In the genomic region with DNA sequence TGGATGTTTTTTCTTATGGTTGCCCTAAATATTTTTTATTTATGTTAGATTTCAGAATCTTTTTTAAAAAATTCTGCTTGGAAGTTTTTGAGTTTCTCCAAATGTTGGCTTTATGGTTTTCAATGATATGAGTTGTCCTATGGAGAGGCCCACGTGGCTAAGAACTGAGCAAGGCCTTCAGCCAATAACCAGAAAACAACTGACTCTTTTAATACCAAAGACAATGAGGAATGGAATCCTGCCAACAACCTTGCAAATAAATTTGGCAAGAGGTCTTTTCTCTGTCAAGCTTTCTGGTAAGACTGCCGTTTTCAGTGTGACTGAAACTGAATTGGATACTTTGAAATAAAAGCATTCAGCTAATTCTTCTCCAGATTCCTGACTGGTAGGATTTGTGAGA, we compare ENCODE assay signal across 21 cellular contexts.
"Had no signal": no experiment of that assay in that cellular context is flagged by ENCODE, and none has a peak within 500 bp of the region (broad histone marks: within the 10 kb centered on the region; RNA-seq: fewer than 3 reads in every experiment).

No MANE protein-coding gene starts in this region.

- H3K4me3 Mint-ChIP-seq: activated B cell treated with CpG ODN at 0.5 μM for 24 hours; activated T-cell treated with anti-CD3 and anti-CD28 coated beads, Interleukin-2, amount 50 U/mL, for 72 hours; central memory CD8-positive, alpha-beta T cell; naive thymus-derived CD8-positive, alpha-beta T cell; T-helper 17 cell had no signal

- H3K27ac Mint-ChIP-seq: activated B cell treated with CpG ODN at 0.5 μM for 24 hours; activated naive CD4-positive, alpha-beta T cell treated with anti-CD3 and anti-CD28 coated beads, Interleukin-2, amount 50 U/mL, for 72 hours; activated T-cell treated with anti-CD3 and anti-CD28 coated beads, Interleukin-2, amount 50 U/mL, for 72 hours; naive thymus-derived CD8-positive, alpha-beta T cell; T-helper 17 cell had no signal

- H3K36me3 Mint-ChIP-seq: activated naive CD4-positive, alpha-beta T cell treated with anti-CD3 and anti-CD28 coated beads, Interleukin-2, amount 50 U/mL, for 72 hours; naive thymus-derived CD8-positive, alpha-beta T cell had no signal

- H3K9me3 Mint-ChIP-seq: activated B cell treated with CpG ODN at 0.5 μM for 24 hours had no signal

- H3K27me3 ChIP-seq: body of pancreas, esophagus muscularis mucosa, foreskin keratinocyte, neutrophil, transverse colon had no signal

- H3K4me3 ChIP-seq: body of pancreas, esophagus muscularis mucosa, transverse colon had no signal

- DNase-seq: activated B cell treated with CpG ODN at 0.5 μM for 24 hours; activated CD4-positive, alpha-beta T cell treated with anti-CD3 and anti-CD28 coated beads for 48 hours; activated CD8-positive, alpha-beta memory T cell treated with anti-CD3 and anti-CD28 coated beads, Interleukin-2, amount 50 U/mL, for 48 hours; activated gamma-delta T cell; activated T-cell treated with anti-CD3 and anti-CD28 coated beads, Interleukin-2, amount 50 U/mL, for 72 hours; body of pancreas; cortex of kidney; effector CD4-positive, alpha-beta T cell; foreskin keratinocyte; naive thymus-derived CD8-positive, alpha-beta T cell; right cardiac atrium; small intestine; stimulated activated CD4-positive, alpha-beta T cell treated with anti-CD3 and anti-CD28 coated beads, Interleukin-4, amount 100 ng/mL, for 24 hours; stimulated activated naive CD4-positive, alpha-beta T cell; T-helper 17 cell; transverse colon had no signal

- H3K27me3 Mint-ChIP-seq: activated B cell treated with CpG ODN at 0.5 μM for 24 hours; central memory CD8-positive, alpha-beta T cell; naive thymus-derived CD8-positive, alpha-beta T cell; T-helper 17 cell had no signal

- H3K4me1 ChIP-seq: body of pancreas, esophagus muscularis mucosa, foreskin keratinocyte, transverse colon had no signal

- H3K4me1 Mint-ChIP-seq: activated B cell treated with CpG ODN at 0.5 μM for 24 hours; central memory CD8-positive, alpha-beta T cell; naive thymus-derived CD8-positive, alpha-beta T cell; T-helper 17 cell had no signal

- H3K36me3 ChIP-seq: esophagus muscularis mucosa, neutrophil, transverse colon had no signal

- H3K9me3 ChIP-seq: body of pancreas, esophagus muscularis mucosa, neutrophil, transverse colon had no signal

- ATAC-seq: activated naive CD4-positive, alpha-beta T cell treated with anti-CD3 and anti-CD28 coated beads, Interleukin-2, amount 50 U/mL, for 72 hours; activated T-cell treated with anti-CD3 and anti-CD28 coated beads, Interleukin-2, amount 50 U/mL, for 72 hours; body of pancreas; foreskin keratinocyte; left lobe of liver; naive thymus-derived CD8-positive, alpha-beta T cell; right cardiac atrium; T-helper 17 cell had no signal

- H3K27ac ChIP-seq: body of pancreas, esophagus muscularis mucosa, foreskin keratinocyte, neutrophil, transverse colon had no signal
